ENCODE assay signal across 1 cellular context in the genomic region with DNA sequence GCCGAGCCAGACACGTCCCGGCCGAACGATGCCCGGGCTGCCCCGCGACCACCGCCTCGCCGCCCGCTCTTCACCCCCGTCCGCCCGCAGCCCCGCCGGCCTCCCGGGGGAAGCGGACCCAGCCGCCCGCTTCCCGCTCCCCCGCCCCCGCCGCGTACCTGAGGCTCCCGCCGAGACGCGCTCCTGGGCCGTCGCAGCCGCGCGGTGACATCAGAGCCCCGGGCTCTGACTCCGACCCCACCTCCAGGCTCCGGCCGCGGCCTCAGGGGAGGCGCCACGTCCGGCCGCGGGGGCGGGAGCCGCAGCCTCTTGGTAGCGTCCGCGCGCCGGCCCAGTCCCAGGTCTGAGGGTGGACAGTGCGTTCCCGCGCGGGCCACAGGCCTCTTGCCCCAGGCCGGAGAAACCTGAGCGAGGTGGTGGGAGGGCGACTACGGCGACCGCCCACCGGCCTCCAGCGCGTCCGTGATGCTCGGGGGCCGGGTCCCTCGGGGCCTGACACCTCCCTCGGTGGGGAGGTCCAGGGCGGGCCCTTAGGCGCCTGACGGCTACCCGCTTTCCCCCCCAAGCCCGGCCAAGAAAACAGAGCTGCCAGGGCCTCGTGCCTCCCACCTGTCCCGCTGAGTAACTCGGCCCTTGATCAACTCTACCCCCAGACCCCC.
TF ChIP-seq lines count a peak whose summit lies in the region.

Gene SHROOM1 (minus strand): TSS at position 212 of the 659 bp plus-strand sequence. CDS start 4,507 bp downstream, outside the sequence.

TF ChIP-seq in WTC11, 78 proteins besides CTCF, POLR2A, EP300 and RAD21 (continued from another document and continues in another):
- TF ChIP-seq, protein P1, sequence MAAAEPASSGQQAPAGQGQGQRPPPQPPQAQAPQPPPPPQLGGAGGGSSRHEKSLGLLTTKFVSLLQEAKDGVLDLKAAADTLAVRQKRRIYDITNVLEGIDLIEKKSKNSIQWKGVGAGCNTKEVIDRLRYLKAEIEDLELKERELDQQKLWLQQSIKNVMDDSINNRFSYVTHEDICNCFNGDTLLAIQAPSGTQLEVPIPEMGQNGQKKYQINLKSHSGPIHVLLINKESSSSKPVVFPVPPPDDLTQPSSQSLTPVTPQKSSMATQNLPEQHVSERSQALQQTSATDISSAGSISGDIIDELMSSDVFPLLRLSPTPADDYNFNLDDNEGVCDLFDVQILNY (CRISPR knock-in tag; IDR thresholded peaks at IDR 0.05), result peak; percentile 58; the same call in 1 of the 2 replicates
- TF ChIP-seq, protein P2, sequence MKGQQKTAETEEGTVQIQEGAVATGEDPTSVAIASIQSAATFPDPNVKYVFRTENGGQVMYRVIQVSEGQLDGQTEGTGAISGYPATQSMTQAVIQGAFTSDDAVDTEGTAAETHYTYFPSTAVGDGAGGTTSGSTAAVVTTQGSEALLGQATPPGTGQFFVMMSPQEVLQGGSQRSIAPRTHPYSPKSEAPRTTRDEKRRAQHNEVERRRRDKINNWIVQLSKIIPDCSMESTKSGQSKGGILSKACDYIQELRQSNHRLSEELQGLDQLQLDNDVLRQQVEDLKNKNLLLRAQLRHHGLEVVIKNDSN (CRISPR knock-in tag; IDR thresholded peaks at IDR 0.05), result no peak
- TF ChIP-seq GTF2I (CRISPR knock-in tag; conservative IDR thresholded peaks at IDR 0.05) (no peak), RORB (CRISPR knock-in tag; IDR thresholded peaks at IDR 0.05) (no peak), ATF3 (CRISPR knock-in tag; conservative IDR thresholded peaks at IDR 0.05) (no peak), MLX (CRISPR knock-in tag; IDR thresholded peaks at IDR 0.05) (no peak), JAZF1 (CRISPR knock-in tag; IDR thresholded peaks at IDR 0.05) (no peak), ARID4B (CRISPR knock-in tag; IDR thresholded peaks at IDR 0.05; ENCODE audit: borderline replicate concordance) (no peak; the same call in 1 of the 2 replicates), PREB (CRISPR knock-in tag; IDR thresholded peaks at IDR 0.05; ENCODE audit: borderline replicate concordance) (no peak), MXD4 (CRISPR knock-in tag; IDR thresholded peaks at IDR 0.05; ENCODE audit: borderline replicate concordance) (no peak), CREB1 (CRISPR knock-in tag; IDR thresholded peaks at IDR 0.05) (no peak), NR1H2 (CRISPR knock-in tag; IDR thresholded peaks at IDR 0.05) (no peak), RELA (CRISPR knock-in tag; IDR thresholded peaks at IDR 0.05; ENCODE audit: borderline replicate concordance) (no peak), ZNF423 (CRISPR knock-in tag; IDR thresholded peaks at IDR 0.05) (no peak), MYBL2 (CRISPR knock-in tag; IDR thresholded peaks at IDR 0.05) (no peak), NR2C2 (CRISPR knock-in tag; IDR thresholded peaks at IDR 0.05) (no peak), FOXP1 (CRISPR knock-in tag; IDR thresholded peaks at IDR 0.05; ENCODE audit: borderline replicate concordance) (no peak), EMX1 (CRISPR knock-in tag; IDR thresholded peaks at IDR 0.05) (no peak), USF2 (CRISPR knock-in tag; IDR thresholded peaks at IDR 0.05) (no peak), PRRX2 (CRISPR knock-in tag; IDR thresholded peaks at IDR 0.05) (no peak), ZNF263 (CRISPR knock-in tag; IDR thresholded peaks at IDR 0.05; ENCODE audit: low read depth) (no peak), ZBTB21 (CRISPR knock-in tag; IDR thresholded peaks at IDR 0.05; ENCODE audit: borderline replicate concordance) (peak; percentile 27; the same call in 1 of the 2 replicates), CBFB (CRISPR knock-in tag; IDR thresholded peaks at IDR 0.05; ENCODE audit: low read depth) (no peak), SMAD4 (CRISPR knock-in tag; IDR thresholded peaks at IDR 0.05) (no peak), STAT6 (CRISPR knock-in tag; conservative IDR thresholded peaks at IDR 0.05; ENCODE audit: low read depth) (no peak), FOXJ3 (CRISPR knock-in tag; IDR thresholded peaks at IDR 0.05; ENCODE audit: borderline replicate concordance) (no peak), TEAD4 (CRISPR knock-in tag; IDR thresholded peaks at IDR 0.05) (no peak), ZNF121 (CRISPR knock-in tag; IDR thresholded peaks at IDR 0.05) (no peak), ZNF416 (CRISPR knock-in tag; IDR thresholded peaks at IDR 0.05) (no peak), CREM (CRISPR knock-in tag; IDR thresholded peaks at IDR 0.05) (no peak), ETV6 (CRISPR knock-in tag; IDR thresholded peaks at IDR 0.05) (0 out of 2 replicates have a peak, but pooled peaks have one; percentile 59), TEAD1 (CRISPR knock-in tag; IDR thresholded peaks at IDR 0.05) (0 out of 2 replicates have a peak, but pooled peaks have one; percentile 19), ELF4 (CRISPR knock-in tag; IDR thresholded peaks at IDR 0.05; ENCODE audit: low read depth) (no peak), ZNF671 (CRISPR knock-in tag; IDR thresholded peaks at IDR 0.05) (no peak), ZNF138 (CRISPR knock-in tag; conservative IDR thresholded peaks at IDR 0.05) (no peak), ATF1 (CRISPR knock-in tag; IDR thresholded peaks at IDR 0.05) (no peak), ZNF232 (CRISPR knock-in tag; IDR thresholded peaks at IDR 0.05) (no peak)
- TF ChIP-seq, protein P3, sequence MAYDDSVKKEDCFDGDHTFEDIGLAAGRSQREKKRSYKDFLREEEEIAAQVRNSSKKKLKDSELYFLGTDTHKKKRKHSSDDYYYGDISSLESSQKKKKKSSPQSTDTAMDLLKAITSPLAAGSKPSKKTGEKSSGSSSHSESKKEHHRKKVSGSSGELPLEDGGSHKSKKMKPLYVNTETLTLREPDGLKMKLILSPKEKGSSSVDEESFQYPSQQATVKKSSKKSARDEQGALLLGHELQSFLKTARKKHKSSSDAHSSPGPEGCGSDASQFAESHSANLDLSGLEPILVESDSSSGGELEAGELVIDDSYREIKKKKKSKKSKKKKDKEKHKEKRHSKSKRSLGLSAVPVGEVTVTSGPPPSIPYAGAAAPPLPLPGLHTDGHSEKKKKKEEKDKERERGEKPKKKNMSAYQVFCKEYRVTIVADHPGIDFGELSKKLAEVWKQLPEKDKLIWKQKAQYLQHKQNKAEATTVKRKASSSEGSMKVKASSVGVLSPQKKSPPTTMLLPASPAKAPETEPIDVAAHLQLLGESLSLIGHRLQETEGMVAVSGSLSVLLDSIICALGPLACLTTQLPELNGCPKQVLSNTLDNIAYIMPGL (CRISPR knock-in tag; IDR thresholded peaks at IDR 0.05), result peak; percentile 38; the same call in 1 of the 2 replicates
- TF ChIP-seq, protein P4, sequence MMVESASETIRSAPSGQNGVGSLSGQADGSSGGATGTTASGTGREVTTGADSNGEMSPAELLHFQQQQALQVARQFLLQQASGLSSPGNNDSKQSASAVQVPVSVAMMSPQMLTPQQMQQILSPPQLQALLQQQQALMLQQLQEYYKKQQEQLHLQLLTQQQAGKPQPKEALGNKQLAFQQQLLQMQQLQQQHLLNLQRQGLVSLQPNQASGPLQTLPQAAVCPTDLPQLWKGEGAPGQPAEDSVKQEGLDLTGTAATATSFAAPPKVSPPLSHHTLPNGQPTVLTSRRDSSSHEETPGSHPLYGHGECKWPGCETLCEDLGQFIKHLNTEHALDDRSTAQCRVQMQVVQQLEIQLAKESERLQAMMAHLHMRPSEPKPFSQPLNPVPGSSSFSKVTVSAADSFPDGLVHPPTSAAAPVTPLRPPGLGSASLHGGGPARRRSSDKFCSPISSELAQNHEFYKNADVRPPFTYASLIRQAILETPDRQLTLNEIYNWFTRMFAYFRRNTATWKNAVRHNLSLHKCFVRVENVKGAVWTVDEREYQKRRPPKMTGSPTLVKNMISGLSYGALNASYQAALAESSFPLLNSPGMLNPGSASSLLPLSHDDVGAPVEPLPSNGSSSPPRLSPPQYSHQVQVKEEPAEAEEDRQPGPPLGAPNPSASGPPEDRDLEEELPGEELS (CRISPR knock-in tag; IDR thresholded peaks at IDR 0.05), result 0 out of 2 replicates have a peak, but pooled peaks have one; percentile 26
- TF ChIP-seq, protein P5, sequence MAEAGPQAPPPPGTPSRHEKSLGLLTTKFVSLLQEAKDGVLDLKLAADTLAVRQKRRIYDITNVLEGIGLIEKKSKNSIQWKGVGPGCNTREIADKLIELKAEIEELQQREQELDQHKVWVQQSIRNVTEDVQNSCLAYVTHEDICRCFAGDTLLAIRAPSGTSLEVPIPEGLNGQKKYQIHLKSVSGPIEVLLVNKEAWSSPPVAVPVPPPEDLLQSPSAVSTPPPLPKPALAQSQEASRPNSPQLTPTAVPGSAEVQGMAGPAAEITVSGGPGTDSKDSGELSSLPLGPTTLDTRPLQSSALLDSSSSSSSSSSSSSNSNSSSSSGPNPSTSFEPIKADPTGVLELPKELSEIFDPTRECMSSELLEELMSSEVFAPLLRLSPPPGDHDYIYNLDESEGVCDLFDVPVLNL (CRISPR knock-in tag; IDR thresholded peaks at IDR 0.05; ENCODE audit: borderline replicate concordance, low read depth), result no peak; the same call in 1 of the 2 replicates
